ENCODE assay signal across 20 cellular contexts in genomic region chr6:169139179-169139971, GRCh38.
"Had no signal": no experiment of that assay in that cellular context is flagged by ENCODE, and none has a peak within 500 bp of the region (broad histone marks: within the 10 kb centered on the region; RNA-seq: fewer than 3 reads in every experiment).

No MANE protein-coding gene starts in this region.

- H3K4me3 Mint-ChIP-seq: activated CD8-positive, alpha-beta T cell treated with anti-CD3 and anti-CD28 coated beads for 36 hours; activated naive CD8-positive, alpha-beta T cell treated with anti-CD3 and anti-CD28 coated beads, Interleukin-2, amount 50 U/mL, for 24 hours; activated T-cell treated with anti-CD3 and anti-CD28 coated beads, Interleukin-2, amount 50 U/mL, for 4 hours; activated T-helper 17 cell treated with anti-CD3 and anti-CD28 coated beads, Interleukin-2, amount 50 U/mL, for 72 hours; memory B cell; T-helper 1 cell treated with Interleukin-12 subunit alpha and Interleukin-12 subunit beta and Interleukin-4 antibody, amounts not matched to agents 30 μg/mL and 1 μg/mL, for 36 hours had no signal

- H3K27ac Mint-ChIP-seq: activated CD8-positive, alpha-beta T cell treated with anti-CD3 and anti-CD28 coated beads for 36 hours; activated naive CD8-positive, alpha-beta T cell treated with anti-CD3 and anti-CD28 coated beads, Interleukin-2, amount 50 U/mL, for 24 hours; activated T-helper 17 cell treated with anti-CD3 and anti-CD28 coated beads, Interleukin-2, amount 50 U/mL, for 72 hours; memory B cell; T-helper 1 cell treated with Interleukin-12 subunit alpha and Interleukin-12 subunit beta and Interleukin-4 antibody, amounts not matched to agents 30 μg/mL and 1 μg/mL, for 36 hours had no signal

- H3K27me3 Mint-ChIP-seq: activated CD8-positive, alpha-beta T cell treated with anti-CD3 and anti-CD28 coated beads for 36 hours; activated naive CD8-positive, alpha-beta T cell treated with anti-CD3 and anti-CD28 coated beads, Interleukin-2, amount 50 U/mL, for 24 hours had no signal

- H3K9me3 Mint-ChIP-seq: activated CD8-positive, alpha-beta T cell treated with anti-CD3 and anti-CD28 coated beads for 36 hours; activated T-helper 17 cell treated with anti-CD3 and anti-CD28 coated beads, Interleukin-2, amount 50 U/mL, for 72 hours; T-helper 1 cell treated with Interleukin-12 subunit alpha and Interleukin-12 subunit beta and Interleukin-4 antibody, amounts not matched to agents 30 μg/mL and 1 μg/mL, for 36 hours had no signal

- H3K4me1 Mint-ChIP-seq: activated naive CD8-positive, alpha-beta T cell treated with anti-CD3 and anti-CD28 coated beads, Interleukin-2, amount 50 U/mL, for 24 hours; activated T-helper 17 cell treated with anti-CD3 and anti-CD28 coated beads, Interleukin-2, amount 50 U/mL, for 72 hours; memory B cell had no signal

- DNase-seq: activated CD4-positive, alpha-beta T cell treated with anti-CD3 and anti-CD28 coated beads, Interleukin-2, amount 50 U/mL, for 1 hour; activated CD8-positive, alpha-beta T cell treated with anti-CD3 and anti-CD28 coated beads for 36 hours; activated gamma-delta T cell treated with Interleukin-2 at 50 U/mL for 16 hours; activated naive CD4-positive, alpha-beta T cell treated with anti-CD3 and anti-CD28 coated beads, Interleukin-2, amount 50 U/mL, for 16 hours; activated naive CD8-positive, alpha-beta T cell treated with anti-CD3 and anti-CD28 coated beads, Interleukin-2, amount 50 U/mL, for 24 hours; activated T-cell treated with anti-CD3 and anti-CD28 coated beads, Interleukin-2, amount 50 U/mL, for 4 hours; effector CD8-positive, alpha-beta T cell; foreskin fibroblast; hippocampal formation; nucleus accumbens; right lobe of liver; SK-N-SH; stimulated activated CD4-positive, alpha-beta T cell treated with anti-CD3 and anti-CD28 coated beads, Interleukin-2, amount 100 ng/mL, for 48 hours; SW 1271; T-helper 9 cell; WERI-Rb-1 had no signal

- H3K36me3 Mint-ChIP-seq: memory B cell had no signal

- ATAC-seq: activated CD4-positive, CD25-positive, alpha-beta regulatory T cell treated with anti-CD3 and anti-CD28 coated beads, Interleukin-2, amount 50 U/mL, for 24 hours; activated CD8-positive, alpha-beta T cell treated with anti-CD3 and anti-CD28 coated beads for 36 hours; activated naive CD8-positive, alpha-beta T cell treated with anti-CD3 and anti-CD28 coated beads, Interleukin-2, amount 50 U/mL, for 24 hours; activated T-cell treated with anti-CD3 and anti-CD28 coated beads, Interleukin-2, amount 50 U/mL, for 4 hours; activated T-helper 17 cell treated with anti-CD3 and anti-CD28 coated beads, Interleukin-2, amount 50 U/mL, for 72 hours had no signal
